1 cellular context compared by ENCODE assay signal in the genomic region with DNA sequence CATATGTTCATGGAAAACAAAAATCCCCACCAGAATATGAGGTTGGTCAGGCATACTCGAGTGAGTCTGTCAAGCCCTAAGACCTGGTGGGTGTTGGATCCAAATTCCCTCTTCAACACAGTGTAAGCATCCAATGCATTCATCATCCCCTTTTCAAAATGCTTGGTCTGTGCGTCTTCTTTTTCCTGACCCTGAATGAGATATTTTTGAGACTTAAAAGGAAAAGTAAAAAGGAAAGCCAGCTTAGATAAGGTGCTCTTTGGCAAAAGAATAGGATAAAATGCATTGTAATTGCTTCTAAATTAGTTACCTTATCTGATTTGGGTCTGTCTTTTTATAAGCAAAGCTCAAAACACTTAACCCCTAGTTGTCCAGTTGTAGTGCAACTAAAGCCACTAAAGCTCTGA.
TF ChIP-seq lines count a peak whose summit lies in the region.

No MANE protein-coding gene starts in this region.

TF ChIP-seq in SK-N-SH treated with all-trans-retinoic acid at 6 μM for 48 hours, 23 proteins besides CTCF, POLR2A, EP300 and RAD21 (continued from another document):
- peak; percentile 98 for TF ChIP-seq TSHZ2 (CRISPR knock-in tag; IDR thresholded peaks at IDR 0.05)
- 0 out of 2 replicates have a peak, but pooled peaks have one; percentile 9 for TF ChIP-seq ZNF8 (CRISPR knock-in tag; IDR thresholded peaks at IDR 0.05)
- TF ChIP-seq TCF4 (CRISPR knock-in tag; IDR thresholded peaks at IDR 0.05; ENCODE audit: borderline replicate concordance): peak; percentile 80
- TF ChIP-seq GLIS3 (CRISPR knock-in tag; IDR thresholded peaks at IDR 0.05): peak; percentile 68; the same call in 1 of the 2 replicates
- TF ChIP-seq CSRNP3 (CRISPR knock-in tag; IDR thresholded peaks at IDR 0.05): 0 out of 2 replicates have a peak, but pooled peaks have one; percentile 11
- TF ChIP-seq SNAI2 (CRISPR knock-in tag; IDR thresholded peaks at IDR 0.05): no peak
- TF ChIP-seq ZC3H10 (CRISPR knock-in tag; IDR thresholded peaks at IDR 0.05): no peak
- peak; percentile 61; the same call in 1 of the 2 replicates for TF ChIP-seq ZFP3 (CRISPR knock-in tag; IDR thresholded peaks at IDR 0.05)
